Comparison of ENCODE assay signal across 9 cellular contexts in genomic region chr9:127562841-127563523, GRCh38. TPM values are rescaled to one million over a fixed set of nuclear protein-coding genes. Genes with fewer than 3 reads are reported as not detected.
DNase-seq lines count a peak whose midpoint lies in the region; ATAC-seq and TF ChIP-seq lines count a peak whose summit lies in the region.
"Had no signal": no experiment of that assay in that cellular context is flagged by ENCODE, and none has a peak within 500 bp of the region (broad histone marks: within the 10 kb centered on the region; RNA-seq: fewer than 3 reads in every experiment).

No MANE protein-coding gene starts in this region.

- peaks cover 96% of the 10 kb centered on the region for H3K79me2 ChIP-seq in HCT116 (ENCODE audit: insufficient read depth, low read length)

- no peaks in the 10 kb centered on the region for H3K27me3 Mint-ChIP-seq in activated naive CD8-positive, alpha-beta T cell treated with anti-CD3 and anti-CD28 coated beads for 36 hours

- H3K27me3 ChIP-seq in HCT116 (ENCODE audit: insufficient read depth, low read length) (no peaks in the 10 kb centered on the region), ascending aorta (no peaks in the 10 kb centered on the region)

- no peak for TF ChIP-seq CTCF in HCT116 (IDR thresholded peaks at IDR 0.05 in 2 of 3, conservative IDR thresholded peaks at IDR 0.05 in 1 of 3; ENCODE audit: borderline replicate concordance in 1 of 3, insufficient read depth in 1 of 3, low read depth in 2 of 3, low read length in 2 of 3)
- TF ChIP-seq CTCF in ascending aorta (IDR thresholded peaks at IDR 0.05) = no peak

- intact Hi-C loops in HCT116 (cut with micrococcal nuclease) (loop anchor here (5.0 kb wide), 1 partner anchor 354 kb away; the partner anchor contains the start of gene ST6GALNAC4), ascending aorta (cut with DNase I) (loop anchor here (1.0 to 2.0 kb wide), 2 partner anchors 16 to 20 kb away; no protein-coding TSS in a partner anchor), left ventricle myocardium superior (cut with micrococcal nuclease) (no loop called here)

- H3K4me2 ChIP-seq in HCT116 (ENCODE audit: low read length) = peak overlapping the region; percentile 98

- no peaks in the 10 kb centered on the region for H3K9me2 ChIP-seq in HCT116 (ENCODE audit: insufficient read depth)

- no peaks in the 10 kb centered on the region for H4K20me1 ChIP-seq in HCT116 (ENCODE audit: insufficient read depth)

- no peak overlapping the region for H3K4me3 Mint-ChIP-seq in activated naive CD8-positive, alpha-beta T cell treated with anti-CD3 and anti-CD28 coated beads for 36 hours

- RAD21 ChIA-PET in HCT116 (lab: Charles Lee; ENCODE audit: low non-redundant PET in 1 of 2, low total read pairs in 2 of 2, uncharacterized antibody in 2 of 2, unreplicated experiment in 2 of 2) = interaction anchor here in 1 of 2 experiments (1.7 kb wide), 1 partner anchor 16 kb away, joined by 6 read pairs; no protein-coding TSS in a partner anchor

- DNase-seq in HCT116 (ENCODE audit: low read depth, low spot score) (no peak), ascending aorta (ENCODE audit: low spot score in 2 of 2) (peak in 1 of 2 donors; percentile 82), left ventricle myocardium superior (no peak), occipital lobe (lab: John Stamatoyannopoulos, UW) (no peak), foreskin melanocyte (no peak), globus pallidus (ENCODE audit: low spot score) (no peak)
- DNase-seq in activated naive CD8-positive, alpha-beta T cell treated with anti-CD3 and anti-CD28 coated beads for 36 hours = no peak
- DNase-seq: NCI-H524 treated with DMSO at 0.1 percent for 48 hours had no signal

- no peak for TF ChIP-seq POLR2A in HCT116 (IDR thresholded peaks at IDR 0.05; ENCODE audit: borderline replicate concordance, extremely low read depth, insufficient read depth, insufficient read length)

- H3K4me3 ChIP-seq in HCT116 (replicated peaks in 1 of 2; ENCODE audit: low read depth in 1 of 2, low read length in 2 of 2) (peak overlapping the region; percentile 12 to 41), ascending aorta (peak overlapping the region; percentile 3 to 29), skin epidermis (no peak overlapping the region)

- no peak overlapping the region for H3K27ac Mint-ChIP-seq in activated naive CD8-positive, alpha-beta T cell treated with anti-CD3 and anti-CD28 coated beads for 36 hours

- peak overlapping the region; percentile 59 for H3K9ac ChIP-seq in HCT116 (ENCODE audit: low read length)

- H3K27ac ChIP-seq in HCT116 (ENCODE audit: low read depth, low read length) (peak overlapping the region; percentile 97), ascending aorta (peak overlapping the region; percentile 85 to 90), skin epidermis (peak overlapping the region; percentile 35 to 95 (median 81))

- peaks cover 31% of the 10 kb centered on the region for H3K4me1 Mint-ChIP-seq in activated naive CD8-positive, alpha-beta T cell treated with anti-CD3 and anti-CD28 coated beads for 36 hours

- no peak for TF ChIP-seq RAD21 in HCT116 (IDR thresholded peaks at IDR 0.05; ENCODE audit: low read depth)

- no TSS peak for BruUV-seq in HCT116 (replicated peaks; lab: Mats Ljungman, UMichigan)

- H2AFZ ChIP-seq in HCT116 (ENCODE audit: low read depth, low read length, poor library complexity, severe bottlenecking) = no peak overlapping the region

- H3K9me3 ChIP-seq in HCT116 (ENCODE audit: control insufficient read depth in 1 of 2, insufficient read depth in 1 of 2, low read depth in 1 of 2, low read length in 2 of 2) (no peaks in the 10 kb centered on the region), ascending aorta (no peaks in the 10 kb centered on the region)

- no peaks in the 10 kb centered on the region for H3K36me3 Mint-ChIP-seq in activated naive CD8-positive, alpha-beta T cell treated with anti-CD3 and anti-CD28 coated beads for 36 hours

- CTCF ChIA-PET in HCT116 (lab: Charles Lee) = interaction anchor here (1.3 kb wide), 1 partner anchor 10 kb away, joined by 3 read pairs; no protein-coding TSS in a partner anchor

- no peak for ATAC-seq in HCT116
- ATAC-seq in left ventricle myocardium superior = peak; percentile 21

- POLR2A ChIA-PET in HCT116 (lab: Charles Lee) = no interaction called here

- no peaks in the 10 kb centered on the region for H3K9me3 Mint-ChIP-seq in activated naive CD8-positive, alpha-beta T cell treated with anti-CD3 and anti-CD28 coated beads for 36 hours

- H3K36me3 ChIP-seq in HCT116 (ENCODE audit: control insufficient read depth in 1 of 2, insufficient read depth in 2 of 2, low read length in 2 of 2) (peaks cover 2 to 22% of the 10 kb centered on the region in 2 experiments; a peak in 2 of 4 replicates), ascending aorta (peaks cover 7 to 16% of the 10 kb centered on the region in 2 donors)

- peaks cover 86 to 99% of the 10 kb centered on the region in 2 experiments for H3K4me1 ChIP-seq in HCT116 (ENCODE audit: control insufficient read depth in 1 of 2, insufficient read depth in 2 of 2, low read length in 2 of 2)
- H3K4me1 ChIP-seq in ascending aorta = peaks cover 19 to 45% of the 10 kb centered on the region in 2 donors

TF ChIP-seq in HCT116, 20 proteins besides CTCF, POLR2A, EP300 and RAD21:
- TF ChIP-seq YY1 (IDR thresholded peaks at IDR 0.05; ENCODE audit: extremely low read depth, insufficient replicate concordance, low read depth, low read length) = no peak
- TF ChIP-seq POLR2AphosphoS5 (IDR thresholded peaks at IDR 0.05; ENCODE audit: low read depth, low read length) = peak; percentile 14; the same call in 1 of the 2 replicates

RNA-seq across cellular contexts. Expression of gene STXBP1, which starts 49.1 kb away (rescaled TPM):
- 40.6 TPM for total RNA-seq in HCT116 (2021; ENCODE audit: unreplicated experiment)
- 31.8 and 33.3 TPM in 2 replicates for polyA plus RNA-seq in HCT116 (2012)
- total RNA-seq in ascending aorta = 29.3 TPM
- total RNA-seq in left ventricle myocardium superior = 49.4 TPM
- total RNA-seq in activated naive CD8-positive, alpha-beta T cell treated with anti-CD3 and anti-CD28 coated beads for 36 hours = 10 to 100 TPM; 18.8 to 19.9 TPM
- total RNA-seq in occipital lobe = 78.5 TPM

Comparison
In these comparisons a context has a peak if more than half of its experiments do, and no peak if none do; other contexts are left out.
1. H3K4me3 ChIP-seq: peak in HCT116 (2 of 2) and ascending aorta (2 of 2); none in skin epidermis (0 of 7).
2. Peak in every context shown above with its lines, with median percentiles within 50 percentile points of each other: H3K27ac ChIP-seq.